Comparison of ENCODE assay signal across 18 cellular contexts in genomic region chrX:82087699-82088098, GRCh38.
DNase-seq lines count a peak whose midpoint lies in the region; ATAC-seq, FAIRE-seq and TF ChIP-seq lines count a peak whose summit lies in the region.
"Had no signal": no experiment of that assay in that cellular context is flagged by ENCODE, and none has a peak within 500 bp of the region (broad histone marks: within the 10 kb centered on the region; RNA-seq: fewer than 3 reads in every experiment).

No MANE protein-coding gene starts in this region.

- peak; percentile 23 for DNase-seq in Right ventricle myocardium superior
- no peak for DNase-seq in cardiac septum (ENCODE audit: low spot score)
- peak; percentile 71 for DNase-seq in SK-MEL-5 (ENCODE audit: low read depth, low spot score)
- peak; percentile 51 for DNase-seq in kidney
- no peak for DNase-seq in Karpas-422
- no peak for DNase-seq in middle frontal gyrus (ENCODE audit: extremely low spot score, low spot score)
- DNase-seq in UCSD-AML1 (lab: John Stamatoyannopoulos, UW; ENCODE audit: unreplicated experiment) = no peak
- DNase-seq: activated CD8-positive, alpha-beta T cell treated with anti-CD3 and anti-CD28 coated beads for 36 hours; foreskin keratinocyte; Kasumi-1; mesendoderm; stimulated activated CD4-positive, alpha-beta T cell treated with anti-CD3 and anti-CD28 coated beads, Interleukin-4, amount 100 ng/mL, for 1 hour; stimulated activated CD8-positive, alpha-beta memory T cell treated with anti-CD3 and anti-CD28 coated beads, Interleukin-4, amount 100 ng/mL, for 48 hours had no signal

- in situ Hi-C loops in SK-MEL-5 (cut with HindIII; ENCODE audit: low pct_unique_long_range_greater_than_20kb, low sequenced_read_pairs) = no loop called here

- no peak for FAIRE-seq in kidney (lab: Jason Lieb, UNC)
- FAIRE-seq: endometrium had no signal

- H3K36me3 ChIP-seq in kidney (ENCODE audit: control insufficient read depth in 1 of 2, insufficient read depth in 2 of 2, low read length in 2 of 2) = no peaks in the 10 kb centered on the region
- H3K36me3 ChIP-seq in Karpas-422 (ENCODE audit: insufficient read depth, low read length) = no peaks in the 10 kb centered on the region
- H3K36me3 ChIP-seq: tibial nerve had no signal

- no peaks in the 10 kb centered on the region for H3K27me3 ChIP-seq in Karpas-422 (ENCODE audit: low read length)
- H3K27me3 ChIP-seq: foreskin keratinocyte, tibial nerve had no signal

- intact Hi-C loops in Right ventricle myocardium superior (cut with DNase I) (no loop called here), cardiac septum (cut with DNase I) (no loop called here), kidney (cut with DNase I) (no loop called here)

- H3K9me3 ChIP-seq in kidney (ENCODE audit: control insufficient read depth in 1 of 2, low read length in 2 of 2) (no peaks in the 10 kb centered on the region), Karpas-422 (ENCODE audit: low read length) (peaks cover 14% of the 10 kb centered on the region)
- H3K9me3 ChIP-seq: A549 had no signal

- no peak overlapping the region for H3K4me3 ChIP-seq in kidney (ENCODE audit: low read length in 2 of 2)
- no peak overlapping the region for H3K4me3 ChIP-seq in Karpas-422 (ENCODE audit: low read length)
- H3K4me3 ChIP-seq: A549, SK-N-MC, tibial nerve had no signal

- H3K4me1 ChIP-seq in kidney (ENCODE audit: control insufficient read depth in 1 of 2, insufficient read depth in 1 of 2, low read depth in 1 of 2, low read length in 2 of 2) (no peaks in the 10 kb centered on the region), Karpas-422 (ENCODE audit: low read length) (no peaks in the 10 kb centered on the region)
- H3K4me1 ChIP-seq: A549, foreskin keratinocyte, tibial nerve had no signal

- no peak overlapping the region for H3K4me2 ChIP-seq in Karpas-422 (ENCODE audit: low read depth, low read length, poor library complexity, severe bottlenecking)
- H3K4me2 ChIP-seq: A549 had no signal

- no peak for TF ChIP-seq CTCF in kidney (IDR thresholded peaks at IDR 0.05; ENCODE audit: borderline replicate concordance, extremely low read depth, insufficient read depth)

- H2AFZ ChIP-seq in Karpas-422 (ENCODE audit: low read length) = no peak overlapping the region

- no peak overlapping the region for H3K27ac ChIP-seq in kidney (ENCODE audit: low read depth in 2 of 2, low read length in 2 of 2)
- H3K27ac ChIP-seq in Karpas-422 (ENCODE audit: low read length) = no peak overlapping the region
- H3K27ac ChIP-seq: A549, foreskin keratinocyte, SK-N-MC, tibial nerve had no signal

- no peaks in the 10 kb centered on the region for H3K79me2 ChIP-seq in Karpas-422 (ENCODE audit: low read length)

- no peaks in the 10 kb centered on the region for H3K9me2 ChIP-seq in Karpas-422 (replicated peaks; ENCODE audit: insufficient read depth, low read length)

- peak; percentile 70 for ATAC-seq in Right ventricle myocardium superior (ENCODE audit: poor library complexity)
- no peak for ATAC-seq in HG03139 (IDR thresholded peaks at IDR 0.05; ENCODE audit: unreplicated experiment)
- ATAC-seq: A549; activated CD8-positive, alpha-beta T cell treated with anti-CD3 and anti-CD28 coated beads for 36 hours; foreskin keratinocyte had no signal

- H3K9ac ChIP-seq in kidney (ENCODE audit: low read length in 2 of 2) = no peak overlapping the region
- no peak overlapping the region for H3K9ac ChIP-seq in Karpas-422 (ENCODE audit: low read length)

- H4K20me1 ChIP-seq in Karpas-422 (ENCODE audit: insufficient read depth, low read depth, low read length) = no peaks in the 10 kb centered on the region

Comparison
In these comparisons a context has a peak if more than half of its experiments do, and no peak if none do; other contexts are left out.
1. DNase-seq: peak in Right ventricle myocardium superior (single experiment), SK-MEL-5 (single experiment) and kidney (single experiment); none in cardiac septum (single experiment), Karpas-422 (single experiment), middle frontal gyrus (single experiment) and UCSD-AML1 (single experiment).